ENCODE assay signal across 23 cellular contexts in genomic region chr18:1998121-1998520, GRCh38.
DNase-seq lines count a peak whose midpoint lies in the region; ATAC-seq, FAIRE-seq and TF ChIP-seq lines count a peak whose summit lies in the region.
"Had no signal": no experiment of that assay in that cellular context is flagged by ENCODE, and none has a peak within 500 bp of the region (broad histone marks: within the 10 kb centered on the region; RNA-seq: fewer than 3 reads in every experiment).

No MANE protein-coding gene starts in this region.

- H3K27ac ChIP-seq in breast epithelium: no peak overlapping the region
- H3K27ac ChIP-seq in H1 (ENCODE audit: low read depth, low read length): no peak overlapping the region
- H3K27ac ChIP-seq in mesendoderm (ENCODE audit: low read depth, low read length): no peak overlapping the region
- H3K27ac ChIP-seq: 22Rv1, BLaER1 had no signal

- H3K9me3 ChIP-seq in breast epithelium: no peaks in the 10 kb centered on the region
- no peaks in the 10 kb centered on the region for H3K9me3 ChIP-seq in H1 (ENCODE audit: insufficient read depth in 2 of 2, low read depth in 1 of 2, low read length in 1 of 2)
- H3K9me3 ChIP-seq in MG63: no peaks in the 10 kb centered on the region
- H3K9me3 ChIP-seq: BLaER1 had no signal

- H2AK5ac ChIP-seq in H1 (ENCODE audit: low read depth, low read length) (no peak overlapping the region), mesendoderm (ENCODE audit: low read length) (no peak overlapping the region)

- no peak overlapping the region for H3K14ac ChIP-seq in H1 (ENCODE audit: insufficient read length)

- H3K27ac Mint-ChIP-seq in MCF 10A (ENCODE audit: low read depth, unreplicated experiment) (no peak overlapping the region), T-cell (no peak overlapping the region)
- H3K27ac Mint-ChIP-seq: CD4-positive, alpha-beta memory T cell had no signal

- CTCF ChIA-PET in MCF 10A (lab: Yijun Ruan, JAX): interaction anchor here (0.6 to 0.8 kb wide), 3 partner anchors 23 to 327 kb away, joined by 3 to 5 read pairs (median 3); no protein-coding TSS in a partner anchor
- CTCF ChIA-PET in H1 (lab: Charles Lee; ENCODE audit: partially characterized antibody): no interaction called here
- CTCF ChIA-PET in T-cell (lab: Charles Lee): no interaction called here

- H4K8ac ChIP-seq in H1 (ENCODE audit: extremely low read depth, insufficient read depth, low read length) (no peak overlapping the region), mesendoderm (ENCODE audit: low read depth, low read length) (no peak overlapping the region)

- DNase-seq in MCF 10A (ENCODE audit: unreplicated experiment) (peak; percentile 16), breast epithelium (ENCODE audit: low spot score in 2 of 2) (no peak), H1 (ENCODE audit: low read depth in 1 of 2, low spot score in 2 of 2) (no peak), mesendoderm (no peak), NCI-H1436 treated with DMSO at 0.1 percent for 48 hours (lab: John Stamatoyannopoulos, UW) (no peak), T-cell (no peak), MG63 (no peak)
- no peak for DNase-seq in stimulated activated CD4-positive, alpha-beta T cell treated with anti-CD3 and anti-CD28 coated beads, Interleukin-15, amount 100 ng/mL, for 24 hours
- DNase-seq: ACHN; CD4-positive, alpha-beta memory T cell; GF-D8; Kasumi-1; NCI-H1092; NCI-H1436; NCI-H1930; NCI-H226; NCI-H510A treated with DMSO at 0.1 percent for 48 hours; NCI-H774 had no signal

- no peak overlapping the region for H4K91ac ChIP-seq in H1 (replicated peaks; ENCODE audit: insufficient read length, low read length)

- H3K18ac ChIP-seq in H1 (ENCODE audit: extremely low read depth, low read length) (no peak overlapping the region), mesendoderm (ENCODE audit: low read length) (peak overlapping the region; percentile 60)

- H4K5ac ChIP-seq in H1 (ENCODE audit: insufficient read length, low read depth, low read length) (no peak overlapping the region), mesendoderm (ENCODE audit: low read length) (no peak overlapping the region)

- H2BK20ac ChIP-seq in H1 (ENCODE audit: low read length): no peak overlapping the region

- no peak overlapping the region for H2BK12ac ChIP-seq in H1 (ENCODE audit: low read depth, low read length)

- H3K9ac ChIP-seq in H1 (replicated peaks in 1 of 4; ENCODE audit: extremely low read depth in 1 of 4, low read depth in 3 of 4, low read length in 3 of 4) (no peak overlapping the region), mesendoderm (ENCODE audit: low read length) (no peak overlapping the region)
- H3K9ac ChIP-seq: BLaER1 had no signal

- TF ChIP-seq RAD21 in H1 (IDR thresholded peaks at IDR 0.05 in 1 of 2, conservative IDR thresholded peaks at IDR 0.05 in 1 of 2; ENCODE audit: low read depth in 2 of 2, low read length in 2 of 2): no peak

- H3K4ac ChIP-seq in H1 (replicated peaks; ENCODE audit: insufficient read length, low read depth, low read length) (no peak overlapping the region), mesendoderm (ENCODE audit: low read depth, low read length) (no peak overlapping the region)

- H3K23me2 ChIP-seq in H1 (ENCODE audit: low read depth, low read length): no peaks in the 10 kb centered on the region; the same call in 1 of the 2 replicates

- TF ChIP-seq POLR2A in breast epithelium (IDR thresholded peaks at IDR 0.05) (no peak), H1 (IDR thresholded peaks at IDR 0.05; ENCODE audit: control extremely low read depth in 1 of 2, low read depth in 2 of 2, low read length in 2 of 2) (no peak)

- H3K4me1 Mint-ChIP-seq in MCF 10A (ENCODE audit: insufficient read depth, unreplicated experiment) (peaks cover 10% of the 10 kb centered on the region), T-cell (no peaks in the 10 kb centered on the region)
- H3K4me1 Mint-ChIP-seq: CD4-positive, alpha-beta memory T cell had no signal

- ATAC-seq in T-cell (replicated peaks in 1 of 4): no peak
- ATAC-seq: Right ventricle myocardium inferior had no signal

- no peak overlapping the region for H3K4me3 Mint-ChIP-seq in MCF 10A (ENCODE audit: unreplicated experiment)
- H3K4me3 Mint-ChIP-seq in T-cell: no peak overlapping the region
- H3K4me3 Mint-ChIP-seq: CD4-positive, alpha-beta memory T cell had no signal

- H3K56ac ChIP-seq in H1 (replicated peaks; ENCODE audit: insufficient read length, low read depth, low read length): no peak overlapping the region
- no peak overlapping the region for H3K56ac ChIP-seq in mesendoderm (ENCODE audit: low read length)

- H3K27me3 Mint-ChIP-seq in MCF 10A (ENCODE audit: insufficient read depth, unreplicated experiment) (no peaks in the 10 kb centered on the region), T-cell (peaks cover 5 to 20% of the 10 kb centered on the region in 2 donors)
- H3K27me3 Mint-ChIP-seq: CD4-positive, alpha-beta memory T cell had no signal

- H2BK15ac ChIP-seq in H1 (ENCODE audit: low read length) (no peak overlapping the region), mesendoderm (replicated peaks; ENCODE audit: low read depth) (no peak overlapping the region)

- H3K27me3 ChIP-seq in breast epithelium (no peaks in the 10 kb centered on the region), H1 (replicated peaks in 1 of 4; ENCODE audit: control insufficient read depth in 3 of 4, extremely low read depth in 1 of 4, insufficient read depth in 3 of 4, low read length in 3 of 4) (no peaks in the 10 kb centered on the region), mesendoderm (ENCODE audit: insufficient read depth, low read length, poor library complexity) (no peaks in the 10 kb centered on the region), MG63 (no peaks in the 10 kb centered on the region)
- H3K27me3 ChIP-seq: BLaER1 had no signal

- H3K23ac ChIP-seq in H1 (ENCODE audit: insufficient read length) (no peak overlapping the region), mesendoderm (ENCODE audit: low read length) (no peak overlapping the region)

- H2BK120ac ChIP-seq in H1 (replicated peaks; ENCODE audit: low read depth, low read length): no peak overlapping the region
- no peak overlapping the region for H2BK120ac ChIP-seq in mesendoderm (ENCODE audit: low read depth, low read length)

- H3K4me1 ChIP-seq in breast epithelium (no peaks in the 10 kb centered on the region), H1 (replicated peaks in 1 of 4; ENCODE audit: control insufficient read depth in 3 of 4, insufficient read depth in 4 of 4, low read length in 3 of 4) (peaks cover 3 to 11% (median 6%) of the 10 kb centered on the region in 4 experiments; a peak in 4 of 7 replicates), mesendoderm (ENCODE audit: control insufficient read depth, low read depth, low read length) (peaks cover 4% of the 10 kb centered on the region)

- H2AFZ ChIP-seq in H1 (ENCODE audit: low read length): peak overlapping the region; percentile 23; the same call in 1 of the 2 replicates

- TF ChIP-seq CTCF in MCF 10A (IDR thresholded peaks at IDR 0.05; ENCODE audit: unreplicated experiment): no peak
- TF ChIP-seq CTCF in breast epithelium (IDR thresholded peaks at IDR 0.05): no peak
- no peak for TF ChIP-seq CTCF in H1 (IDR thresholded peaks at IDR 0.05; ENCODE audit: control extremely low read depth in 1 of 3, insufficient read depth in 1 of 3, low read depth in 1 of 3, low read length in 3 of 3)

- POLR2A ChIA-PET in MCF 10A (lab: Yijun Ruan, JAX): interaction anchor here (0.6 kb wide), 1 partner anchor 689 kb away, joined by 3 read pairs; no protein-coding TSS in a partner anchor
- POLR2A ChIA-PET in H1 (lab: Charles Lee; ENCODE audit: partially characterized antibody): no interaction called here
- POLR2A ChIA-PET in T-cell (lab: Charles Lee): no interaction called here

- H4K20me1 ChIP-seq in H1 (replicated peaks in 1 of 2; ENCODE audit: control insufficient read depth in 1 of 2, insufficient read depth in 2 of 2, low read length in 2 of 2): no peaks in the 10 kb centered on the region
- H4K20me1 ChIP-seq: BLaER1 had no signal

- BruUV-seq in MCF 10A (replicated peaks; lab: Mats Ljungman, UMichigan): no TSS peak

- H3K9me3 Mint-ChIP-seq in MCF 10A (ENCODE audit: unreplicated experiment) (no peaks in the 10 kb centered on the region), T-cell (no peaks in the 10 kb centered on the region)

- H2BK5ac ChIP-seq in H1 (ENCODE audit: low read depth, low read length) (no peak overlapping the region), mesendoderm (ENCODE audit: low read length) (no peak overlapping the region)

- no peak for FAIRE-seq in H1 (lab: Jason Lieb, UNC)
- FAIRE-seq: GM19239, H54 had no signal

- intact Hi-C loops in MCF 10A (cut with micrococcal nuclease): no loop called here
- intact Hi-C loops in breast epithelium (cut with DNase I; ENCODE audit: low total_unique reads): no loop called here

- H3K36me3 Mint-ChIP-seq in MCF 10A (ENCODE audit: insufficient read depth, unreplicated experiment) (no peaks in the 10 kb centered on the region), T-cell (no peaks in the 10 kb centered on the region)
- H3K36me3 Mint-ChIP-seq: CD4-positive, alpha-beta memory T cell had no signal

- WGBS in H1 (ENCODE audit: extremely low coverage in 1 of 2, insufficient coverage in 1 of 2, insufficient read length in 1 of 2, insufficient replicate concordance in 2 of 2, low coverage in 1 of 2, low lambda C conversion rate in 2 of 2, missing lambda C conversion rate in 1 of 2), 2 experiments: 93% methylated on average over 2 of the region's 2 CpGs; no CpG with 5 or more reads in 1 of the 2 experiments
- no CpG with 5 or more reads among the region's 2 CpGs for WGBS in mesendoderm (ENCODE audit: extremely low coverage, insufficient coverage, low lambda C conversion rate)

- H3K79me2 ChIP-seq in H1 (ENCODE audit: control insufficient read depth in 1 of 2, insufficient read depth in 2 of 2, low read length in 2 of 2) (no peaks in the 10 kb centered on the region), mesendoderm (ENCODE audit: control insufficient read depth, insufficient read depth, low read length) (no peaks in the 10 kb centered on the region)

- H3K4me3 ChIP-seq in breast epithelium (no peak overlapping the region), H1 (ENCODE audit: extremely low read depth in 1 of 4, insufficient read depth in 2 of 4, low read depth in 3 of 4, low read length in 4 of 4) (no peak overlapping the region), mesendoderm (ENCODE audit: low read length) (no peak overlapping the region), MG63 (no peak overlapping the region)
- H3K4me3 ChIP-seq: BLaER1 had no signal

- H3K79me1 ChIP-seq in H1 (ENCODE audit: low read depth, low read length): no peaks in the 10 kb centered on the region
- H3K79me1 ChIP-seq in mesendoderm (ENCODE audit: low read length): no peaks in the 10 kb centered on the region

- H3K4me2 ChIP-seq in H1 (ENCODE audit: insufficient read depth in 1 of 2, low read depth in 2 of 2, low read length in 2 of 2): no peak overlapping the region
- no peak overlapping the region for H3K4me2 ChIP-seq in mesendoderm (ENCODE audit: low read length)
- H3K4me2 ChIP-seq: BLaER1 had no signal

- TF ChIP-seq EP300 in H1 (IDR thresholded peaks at IDR 0.05; ENCODE audit: borderline replicate concordance in 1 of 2, low read depth in 2 of 2, low read length in 2 of 2): no peak

- H3K36me3 ChIP-seq in breast epithelium (no peaks in the 10 kb centered on the region), H1 (ENCODE audit: control insufficient read depth in 2 of 4, insufficient read depth in 4 of 4, low read length in 3 of 4) (no peaks in the 10 kb centered on the region), mesendoderm (ENCODE audit: control insufficient read depth, insufficient read depth, low read length) (no peaks in the 10 kb centered on the region), MG63 (no peaks in the 10 kb centered on the region)
- H3K36me3 ChIP-seq: BLaER1 had no signal
